11 cellular contexts compared by ENCODE assay signal in the genomic region with DNA sequence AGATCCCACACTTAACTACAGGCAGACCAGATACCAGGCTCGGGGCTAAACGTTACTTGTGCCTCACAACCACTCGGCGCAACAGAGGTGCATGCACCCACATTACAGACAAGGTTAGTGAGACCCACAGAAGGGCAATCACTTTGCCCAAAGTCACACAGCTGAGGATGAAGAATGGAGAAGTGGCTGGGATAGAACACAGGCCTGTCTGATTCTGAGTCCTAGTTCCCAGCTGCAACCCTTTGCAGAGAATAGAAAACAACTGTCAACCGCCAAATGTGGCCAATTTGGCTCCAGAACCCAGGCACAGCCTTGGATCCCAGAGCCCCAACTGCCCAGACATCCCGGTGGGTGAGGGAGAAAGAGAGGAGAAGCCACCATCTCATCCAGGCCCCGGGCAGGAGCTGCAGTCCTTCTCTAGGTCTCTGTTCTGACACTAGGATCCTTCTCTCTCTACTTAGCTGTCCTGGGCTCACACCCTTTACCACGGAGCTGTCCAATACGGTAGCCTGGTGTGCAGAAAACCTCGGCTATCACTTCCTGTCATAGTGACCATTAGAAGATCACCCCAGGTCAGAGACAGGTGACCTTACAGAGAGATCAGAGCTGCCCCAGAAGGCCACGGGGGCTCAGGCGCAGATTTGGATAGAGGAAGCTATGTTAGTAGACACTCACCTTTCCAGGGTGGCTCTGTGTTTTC. TPM values are rescaled to one million over a fixed set of nuclear protein-coding genes. Genes with fewer than 3 reads are reported as not detected.
DNase-seq lines count a peak whose midpoint lies in the region; TF ChIP-seq lines count a peak whose summit lies in the region.
"Had no signal": no experiment of that assay in that cellular context is flagged by ENCODE, and none has a peak within 500 bp of the region (broad histone marks: within the 10 kb centered on the region; RNA-seq: fewer than 3 reads in every experiment).

No MANE protein-coding gene starts in this region.

- H3K9ac ChIP-seq in OCI-LY3 (ENCODE audit: low read length) = peak overlapping the region; percentile 45; the same call in 1 of the 2 replicates

- H3K27ac ChIP-seq in OCI-LY3 (ENCODE audit: low read length) (no peak overlapping the region), cingulate gyrus (ENCODE audit: low read depth, low read length) (peak overlapping the region; percentile 4)
- H3K27ac ChIP-seq: RWPE1 had no signal

- H3K9me3 ChIP-seq in OCI-LY3 (ENCODE audit: insufficient read depth, low read length) = no peaks in the 10 kb centered on the region

- H3K4me3 ChIP-seq in OCI-LY3 (ENCODE audit: low read length) = peak overlapping the region; percentile 84

- no peak overlapping the region for H3K4me3 Mint-ChIP-seq in progenitor cell of endocrine pancreas (ENCODE audit: low read depth)

- H3K4me2 ChIP-seq in OCI-LY3 (ENCODE audit: low read length) = peak overlapping the region; percentile 83

- H3K27ac Mint-ChIP-seq in progenitor cell of endocrine pancreas = peak overlapping the region; percentile 45

- H3K27me3 ChIP-seq in OCI-LY3 (ENCODE audit: low read depth, low read length) = no peaks in the 10 kb centered on the region

- peaks cover 17% of the 10 kb centered on the region for H3K79me2 ChIP-seq in OCI-LY3 (ENCODE audit: low read length)

- H2AFZ ChIP-seq in OCI-LY3 (ENCODE audit: low read depth, low read length) = peak overlapping the region; percentile 51

- H3K36me3 ChIP-seq in OCI-LY3 (replicated peaks; ENCODE audit: low read depth, low read length) = no peaks in the 10 kb centered on the region

- H3K9me3 Mint-ChIP-seq in progenitor cell of endocrine pancreas (ENCODE audit: low read depth) = no peaks in the 10 kb centered on the region

- peak; percentile 32 for DNase-seq in DMS53 (lab: John Stamatoyannopoulos, UW)
- no peak for DNase-seq in DMS53 treated with DMSO at 0.1 percent for 48 hours (lab: John Stamatoyannopoulos, UW; ENCODE audit: unreplicated experiment)
- DNase-seq in progenitor cell of endocrine pancreas (ENCODE audit: low spot score, unreplicated experiment) = no peak
- DNase-seq in NCI-H2081 (lab: John Stamatoyannopoulos, UW) = no peak
- no peak for DNase-seq in NCI-H748 (lab: John Stamatoyannopoulos, UW; ENCODE audit: unreplicated experiment)
- no peak for DNase-seq in activated CD8-positive, alpha-beta memory T cell treated with anti-CD3 and anti-CD28 coated beads for 24 hours
- DNase-seq: DND-41, NCI-H2029 had no signal

- peaks cover 7% of the 10 kb centered on the region for H3K27me3 Mint-ChIP-seq in progenitor cell of endocrine pancreas

- no peaks in the 10 kb centered on the region for H3K36me3 Mint-ChIP-seq in progenitor cell of endocrine pancreas (ENCODE audit: insufficient read depth)

- H3K4me1 Mint-ChIP-seq in progenitor cell of endocrine pancreas (ENCODE audit: low read depth) = no peaks in the 10 kb centered on the region

- H3K4me1 ChIP-seq in OCI-LY3 (ENCODE audit: low read length) = peaks cover 26% of the 10 kb centered on the region

- TF ChIP-seq CTCF in OCI-LY3 (IDR thresholded peaks at IDR 0.05; ENCODE audit: low read depth, low read length) (no peak), progenitor cell of endocrine pancreas (IDR thresholded peaks at IDR 0.05; ENCODE audit: unreplicated experiment) (no peak)

- no peaks in the 10 kb centered on the region for H4K20me1 ChIP-seq in OCI-LY3 (ENCODE audit: insufficient read depth, low read length)

RNA-seq across cellular contexts. Expression of a gene that starts 59.1 kb away (rescaled TPM):
- total RNA-seq in progenitor cell of endocrine pancreas = 11.6 and 12.7 TPM in 2 replicates
